In the genomic region with DNA sequence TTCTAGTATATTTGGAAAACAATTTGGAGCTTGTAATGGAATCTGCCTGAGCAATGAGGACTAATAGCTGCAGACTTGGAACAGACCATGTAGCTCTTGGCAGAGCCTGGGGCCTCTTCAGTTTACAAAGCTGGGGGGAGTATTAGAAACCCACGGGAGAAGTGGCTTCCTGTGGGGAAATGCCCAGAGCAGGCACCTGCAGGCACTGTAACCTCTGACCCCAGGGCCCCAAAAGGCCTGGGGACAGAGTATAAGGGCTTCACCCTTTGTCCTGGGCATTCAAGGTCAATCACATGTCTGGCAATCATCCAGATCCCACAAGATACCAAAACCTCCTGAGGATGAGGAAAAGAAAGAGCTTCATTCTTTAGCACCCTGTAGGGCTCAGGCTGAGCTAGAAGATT, we compare ENCODE assay signal across 9 cellular contexts. TPM values are rescaled to one million over a fixed set of nuclear protein-coding genes. Genes with fewer than 3 reads are reported as not detected.
DNase-seq lines count a peak whose midpoint lies in the region; ATAC-seq and TF ChIP-seq lines count a peak whose summit lies in the region.
"Had no signal": no experiment of that assay in that cellular context is flagged by ENCODE, and none has a peak within 500 bp of the region (broad histone marks: within the 10 kb centered on the region; RNA-seq: fewer than 3 reads in every experiment).

No MANE protein-coding gene starts in this region.

- H3K9me3 ChIP-seq in A673 (ENCODE audit: low read depth, low read length, poor library complexity, severe bottlenecking): no peaks in the 10 kb centered on the region

- POLR2A ChIA-PET in A673 (lab: Charles Lee; ENCODE audit: low non-redundant PET): no interaction called here

- no peak overlapping the region for H3K4me3 ChIP-seq in A673 (ENCODE audit: low read depth, low read length, poor library complexity, severe bottlenecking)

- no peaks in the 10 kb centered on the region for H3K36me3 ChIP-seq in A673 (ENCODE audit: insufficient read depth, low read length, poor library complexity, severe bottlenecking)

- H3K9me3 Mint-ChIP-seq in nephron: no peaks in the 10 kb centered on the region
- no peaks in the 10 kb centered on the region for H3K9me3 Mint-ChIP-seq in natural killer cell treated with Interleukin-12 subunit alpha and Interleukin-12 subunit beta and Interleukin-15 and Interleukin-18, amount 100 ng/mL, for 72 hours

- peak overlapping the region; percentile 54 for H3K27ac ChIP-seq in A673 (ENCODE audit: low read depth, low read length, poor library complexity, severe bottlenecking)

- intact Hi-C loops in A673 (cut with micrococcal nuclease; ENCODE audit: unreplicated experiment): no loop called here

- CTCF ChIA-PET in A673 (lab: Charles Lee): no interaction called here

- H3K4me1 ChIP-seq in A673 (ENCODE audit: insufficient read depth, low read length, poor library complexity, severe bottlenecking): peaks cover 47% of the 10 kb centered on the region

- no peaks in the 10 kb centered on the region for H3K27me3 ChIP-seq in A673 (replicated peaks; ENCODE audit: insufficient read depth, low read depth, low read length, poor library complexity)

- peaks cover 51% of the 10 kb centered on the region for H3K4me1 Mint-ChIP-seq in nephron
- H3K4me1 Mint-ChIP-seq in natural killer cell treated with Interleukin-12 subunit alpha and Interleukin-12 subunit beta and Interleukin-15 and Interleukin-18, amount 100 ng/mL, for 72 hours (ENCODE audit: low read depth in 2 of 2): peaks cover 15% of the 10 kb centered on the region in 2 donors

- DNase-seq in A673 (ENCODE audit: low spot score): peak; percentile 32
- peak; percentile 35 for DNase-seq in OCI-M1 (lab: John Stamatoyannopoulos, UW)
- peak; percentile 91 for DNase-seq in fibroblast of gingiva (ENCODE audit: low read depth)
- no peak for DNase-seq in SIG-M5 treated with dmso at 0.1 percent for 504 hours (lab: John Stamatoyannopoulos, UW; ENCODE audit: unreplicated experiment)
- no peak for DNase-seq in DMS153 (lab: John Stamatoyannopoulos, UW)
- DNase-seq in natural killer cell treated with Interleukin-12 subunit alpha and Interleukin-12 subunit beta and Interleukin-15 and Interleukin-18, amount 100 ng/mL, for 72 hours (ENCODE audit: low spot score): no peak
- DNase-seq: activated CD4-positive, alpha-beta T cell treated with anti-CD3 and anti-CD28 coated beads, Interleukin-2, amount 50 U/mL, for 1 hour had no signal

- TF ChIP-seq CTCF in A673 (conservative IDR thresholded peaks at IDR 0.05; ENCODE audit: low read depth, low read length) (no peak), nephron (IDR thresholded peaks at IDR 0.05; ENCODE audit: unreplicated experiment in 3 of 3) (no peak)

- peak overlapping the region in 2 of 3 experiments; percentile 43 to 52 for H3K4me3 Mint-ChIP-seq in nephron
- H3K4me3 Mint-ChIP-seq in natural killer cell treated with Interleukin-12 subunit alpha and Interleukin-12 subunit beta and Interleukin-15 and Interleukin-18, amount 100 ng/mL, for 72 hours: no peak overlapping the region

- BruUV-seq in A673 (replicated peaks; lab: Mats Ljungman, UMichigan): no TSS peak

- H3K27ac Mint-ChIP-seq in nephron: peak overlapping the region in 2 of 3 experiments; percentile 95 to 100
- no peak overlapping the region for H3K27ac Mint-ChIP-seq in natural killer cell treated with Interleukin-12 subunit alpha and Interleukin-12 subunit beta and Interleukin-15 and Interleukin-18, amount 100 ng/mL, for 72 hours

- peaks cover 8% of the 10 kb centered on the region for H3K36me3 Mint-ChIP-seq in nephron (ENCODE audit: low read depth)
- no peaks in the 10 kb centered on the region for H3K36me3 Mint-ChIP-seq in natural killer cell treated with Interleukin-12 subunit alpha and Interleukin-12 subunit beta and Interleukin-15 and Interleukin-18, amount 100 ng/mL, for 72 hours

- ATAC-seq in HG02938 (IDR thresholded peaks at IDR 0.05; ENCODE audit: unreplicated experiment): no peak
- ATAC-seq in natural killer cell treated with Interleukin-12 subunit alpha and Interleukin-12 subunit beta and Interleukin-15 and Interleukin-18, amount 100 ng/mL, for 72 hours: no peak

- H3K27me3 Mint-ChIP-seq in nephron (ENCODE audit: low read depth): no peaks in the 10 kb centered on the region
- no peaks in the 10 kb centered on the region for H3K27me3 Mint-ChIP-seq in natural killer cell treated with Interleukin-12 subunit alpha and Interleukin-12 subunit beta and Interleukin-15 and Interleukin-18, amount 100 ng/mL, for 72 hours

RNA-seq across cellular contexts. Expression of a gene that starts 19.4 kb away (rescaled TPM):
- 58.5 and 64.9 TPM in 2 replicates for total RNA-seq in A673 (2021)
- 1 to 10 TPM; 2.4 to 3.4 TPM for total RNA-seq in natural killer cell treated with Interleukin-12 subunit alpha and Interleukin-12 subunit beta and Interleukin-15 and Interleukin-18, amount 100 ng/mL, for 72 hours

RNA-seq across cellular contexts. Expression of a gene that starts 49.7 kb away (rescaled TPM):
- 19.3 and 27.2 TPM in 2 replicates for total RNA-seq in A673 (2021)
- 10 to 100 TPM; 31.9 to 42.7 TPM for total RNA-seq in natural killer cell treated with Interleukin-12 subunit alpha and Interleukin-12 subunit beta and Interleukin-15 and Interleukin-18, amount 100 ng/mL, for 72 hours

Comparison
In these comparisons a context has a peak if more than half of its experiments do, and no peak if none do; other contexts are left out.
1. DNase-seq: peak in A673 (single experiment), OCI-M1 (single experiment) and fibroblast of gingiva (single experiment); none in SIG-M5 treated with dmso at 0.1 percent for 504 hours (single experiment), DMS153 (single experiment) and natural killer cell treated with Interleukin-12 subunit alpha and Interleukin-12 subunit beta and Interleukin-15 and Interleukin-18, amount 100 ng/mL, for 72 hours (single experiment).
2. H3K27ac Mint-ChIP-seq: peak in nephron (2 of 3); none in natural killer cell treated with Interleukin-12 subunit alpha and Interleukin-12 subunit beta and Interleukin-15 and Interleukin-18, amount 100 ng/mL, for 72 hours (0 of 2).
3. RNA of a gene that starts 19.4 kb away (total RNA-seq): 58.5 to 64.9 TPM in A673; 2.4 to 3.4 TPM in natural killer cell treated with Interleukin-12 subunit alpha and Interleukin-12 subunit beta and Interleukin-15 and Interleukin-18, amount 100 ng/mL, for 72 hours; every median in the first group is over 10 times any median in the second.